Comparison of ENCODE assay signal across 10 cellular contexts in genomic region chr21:39384674-39385298, GRCh38. TPM values are rescaled to one million over a fixed set of nuclear protein-coding genes. Genes with fewer than 3 reads are reported as not detected.
DNase-seq lines count a peak whose midpoint lies in the region; ATAC-seq and TF ChIP-seq lines count a peak whose summit lies in the region.
"Had no signal": no experiment of that assay in that cellular context is flagged by ENCODE, and none has a peak within 500 bp of the region (broad histone marks: within the 10 kb centered on the region; RNA-seq: fewer than 3 reads in every experiment).

No MANE protein-coding gene starts in this region.

- 65% methylated on average over 9 of the region's 13 CpGs for WGBS in right lobe of liver (ENCODE audit: insufficient coverage, low coverage, low lambda C conversion rate, missing lambda C conversion rate)

- H3K4me1 Mint-ChIP-seq in HFFc6 (ENCODE audit: low read depth) = peaks cover 54% of the 10 kb centered on the region
- H3K4me1 Mint-ChIP-seq in activated naive CD8-positive, alpha-beta T cell treated with anti-CD3 and anti-CD28 coated beads for 36 hours = peaks cover 39% of the 10 kb centered on the region
- H3K4me1 Mint-ChIP-seq in progenitor cell of endocrine pancreas (ENCODE audit: low read depth) = peaks cover 13% of the 10 kb centered on the region

- H3K9me3 Mint-ChIP-seq in HFFc6 (no peaks in the 10 kb centered on the region), progenitor cell of endocrine pancreas (ENCODE audit: low read depth) (no peaks in the 10 kb centered on the region)
- no peaks in the 10 kb centered on the region for H3K9me3 Mint-ChIP-seq in activated naive CD8-positive, alpha-beta T cell treated with anti-CD3 and anti-CD28 coated beads for 36 hours

- no peaks in the 10 kb centered on the region for H3K27me3 ChIP-seq in right lobe of liver

- no peak for ATAC-seq in right lobe of liver
- no peak for ATAC-seq in HG03159 (IDR thresholded peaks at IDR 0.05; ENCODE audit: unreplicated experiment)

- H3K4me3 ChIP-seq in right lobe of liver = peak overlapping the region; percentile 23 to 56 (median 49)

- peak; percentile 20 for DNase-seq in ACHN
- peak; percentile 28 for DNase-seq in HFFc6
- DNase-seq in activated naive CD8-positive, alpha-beta T cell treated with anti-CD3 and anti-CD28 coated beads for 36 hours = no peak
- DNase-seq in right lobe of liver = no peak
- DNase-seq in progenitor cell of endocrine pancreas (ENCODE audit: low spot score, unreplicated experiment) = no peak
- DNase-seq in kidney glomerular epithelial cell (lab: John Stamatoyannopoulos, UW) = no peak
- no peak for DNase-seq in NCI-H510A (lab: John Stamatoyannopoulos, UW)
- DNase-seq: NCI-H1092 treated with DMSO at 0.1 percent for 48 hours, RPMI8226 had no signal

- H3K27ac ChIP-seq in right lobe of liver = peak overlapping the region; percentile 67 to 81 (median 76)

- peak overlapping the region; percentile 70 for H3K27ac Mint-ChIP-seq in HFFc6
- peak overlapping the region; percentile 77 for H3K27ac Mint-ChIP-seq in activated naive CD8-positive, alpha-beta T cell treated with anti-CD3 and anti-CD28 coated beads for 36 hours
- H3K27ac Mint-ChIP-seq in progenitor cell of endocrine pancreas = no peak overlapping the region

- peaks cover 0 to 19% (median 5%) of the 10 kb centered on the region in 4 donors for H3K4me1 ChIP-seq in right lobe of liver

- H3K9me3 ChIP-seq in right lobe of liver = no peaks in the 10 kb centered on the region

- H3K36me3 Mint-ChIP-seq in HFFc6 (ENCODE audit: low read depth) (peaks cover 5% of the 10 kb centered on the region; the same call in 1 of the 2 replicates), progenitor cell of endocrine pancreas (ENCODE audit: insufficient read depth) (peaks cover 2% of the 10 kb centered on the region)
- no peaks in the 10 kb centered on the region for H3K36me3 Mint-ChIP-seq in activated naive CD8-positive, alpha-beta T cell treated with anti-CD3 and anti-CD28 coated beads for 36 hours

- intact Hi-C loops in right lobe of liver (cut with DNase I) = loop anchor here in 1 of 2 donors (10.0 kb wide), 1 partner anchor 70 kb away; the partner anchor contains the start of gene BRWD1

- peak overlapping the region; percentile 22; the same call in 1 of the 2 replicates for H3K4me3 Mint-ChIP-seq in HFFc6
- H3K4me3 Mint-ChIP-seq in activated naive CD8-positive, alpha-beta T cell treated with anti-CD3 and anti-CD28 coated beads for 36 hours = no peak overlapping the region
- no peak overlapping the region for H3K4me3 Mint-ChIP-seq in progenitor cell of endocrine pancreas (ENCODE audit: low read depth)

- in situ Hi-C loops in ACHN (cut with HindIII; ENCODE audit: low pct_ligation_motif_present, low pct_unique_long_range_greater_than_20kb, low sequenced_read_pairs) = no loop called here

- peaks cover 4% of the 10 kb centered on the region; the same call in 1 of the 2 replicates for H3K27me3 Mint-ChIP-seq in HFFc6 (ENCODE audit: insufficient read depth)
- no peaks in the 10 kb centered on the region for H3K27me3 Mint-ChIP-seq in activated naive CD8-positive, alpha-beta T cell treated with anti-CD3 and anti-CD28 coated beads for 36 hours
- H3K27me3 Mint-ChIP-seq in progenitor cell of endocrine pancreas = no peaks in the 10 kb centered on the region

- no peak for TF ChIP-seq POLR2A in right lobe of liver (IDR thresholded peaks at IDR 0.05)

- H3K36me3 ChIP-seq in right lobe of liver = no peaks in the 10 kb centered on the region

- TF ChIP-seq CTCF in HFFc6 (IDR thresholded peaks at IDR 0.05) (no peak), right lobe of liver (IDR thresholded peaks at IDR 0.05) (no peak), progenitor cell of endocrine pancreas (IDR thresholded peaks at IDR 0.05; ENCODE audit: unreplicated experiment) (no peak)

RNA-seq across cellular contexts. Expression of gene HMGN1, which starts 35.9 kb away (rescaled TPM):
- total RNA-seq in HFFc6 (2021; fragmentation: NEBNext Ultra II Directional; extraction: Animal tissue kit (Norgen Biotek cat#: 25700)) = 100 to 1,000 TPM; 177 to 229 (median 202) TPM
- total RNA-seq in activated naive CD8-positive, alpha-beta T cell treated with anti-CD3 and anti-CD28 coated beads for 36 hours = 100 to 1,000 TPM; 432 to 501 TPM
- total RNA-seq in right lobe of liver (10 to 100 TPM; 34.6 to 71.6 (median 63.9) TPM), progenitor cell of endocrine pancreas (596 and 597 TPM in 2 replicates)

Comparison
In these comparisons a context has a peak if more than half of its experiments do, and no peak if none do; other contexts are left out.
1. DNase-seq: peak in ACHN (single experiment) and HFFc6 (single experiment); none in activated naive CD8-positive, alpha-beta T cell treated with anti-CD3 and anti-CD28 coated beads for 36 hours (single experiment), right lobe of liver (0 of 3), progenitor cell of endocrine pancreas (single experiment), kidney glomerular epithelial cell (single experiment) and NCI-H510A (single experiment).